Comparison of ENCODE assay signal across 17 cellular contexts in genomic region chr12:74242088-74242487, GRCh38.
DNase-seq lines count a peak whose midpoint lies in the region; ATAC-seq and TF ChIP-seq lines count a peak whose summit lies in the region.
"Had no signal": no experiment of that assay in that cellular context is flagged by ENCODE, and none has a peak within 500 bp of the region (broad histone marks: within the 10 kb centered on the region; RNA-seq: fewer than 3 reads in every experiment).

No MANE protein-coding gene starts in this region.

- H3K4me3 ChIP-seq in osteoblast (ENCODE audit: insufficient read depth, low read length) = no peak overlapping the region
- H3K4me3 ChIP-seq: A549; BLaER1 treated with 17β-estradiol and CSF1 and Interleukin-3, amounts not matched to agents 10 nM and 100 nM had no signal

- H2AFZ ChIP-seq in osteoblast (ENCODE audit: low read length) = no peak overlapping the region

- H3K9me3 Mint-ChIP-seq in WTC11 = peaks cover 35% of the 10 kb centered on the region

- no peak overlapping the region for H3K27ac ChIP-seq in osteoblast (ENCODE audit: low read depth, low read length)
- H3K27ac ChIP-seq: 22Rv1; A549; BLaER1 treated with 17β-estradiol and CSF1 and Interleukin-3, amounts not matched to agents 10 nM and 100 nM; C4-2B had no signal

- H4K20me1 ChIP-seq in osteoblast (ENCODE audit: insufficient read depth, low read length) = no peaks in the 10 kb centered on the region
- H4K20me1 ChIP-seq: BLaER1 treated with 17β-estradiol and CSF1 and Interleukin-3, amounts not matched to agents 10 nM and 100 nM had no signal

- DNase-seq in NCI-H2227 (lab: John Stamatoyannopoulos, UW; ENCODE audit: unreplicated experiment) = peak; percentile 13
- DNase-seq in WTC11 (ENCODE audit: low spot score) = no peak
- DNase-seq in osteoblast (ENCODE audit: insufficient read length, low spot score, missing footprints) = peak; percentile 0
- DNase-seq in NCI-H2196 treated with DMSO at 0.1 percent for 48 hours (lab: John Stamatoyannopoulos, UW; ENCODE audit: unreplicated experiment) = no peak
- DNase-seq: AML-193; Caco-2; Calu3; CD4-positive, alpha-beta T cell; CD8-positive, alpha-beta T cell; DMS79 treated with DMSO at 0.1 percent for 48 hours; GF-D8 had no signal

- no peaks in the 10 kb centered on the region for H3K36me3 ChIP-seq in osteoblast (ENCODE audit: insufficient read depth, low read length)
- H3K36me3 ChIP-seq: BLaER1 treated with 17β-estradiol and CSF1 and Interleukin-3, amounts not matched to agents 10 nM and 100 nM had no signal

- no peak for ATAC-seq in WTC11
- ATAC-seq in GM21390 (IDR thresholded peaks at IDR 0.05; ENCODE audit: unreplicated experiment) = no peak
- ATAC-seq: A549; CD8-positive, alpha-beta T cell had no signal

- H3K36me3 Mint-ChIP-seq in WTC11 = peaks cover 12% of the 10 kb centered on the region
- H3K36me3 Mint-ChIP-seq: CD8-positive, alpha-beta T cell had no signal

- POLR2A ChIA-PET in WTC11 (lab: Charles Lee) = no interaction called here

- H3K9me3 ChIP-seq in osteoblast (ENCODE audit: low read depth, low read length) = no peaks in the 10 kb centered on the region
- H3K9me3 ChIP-seq: Caco-2 had no signal

- H3K27me3 Mint-ChIP-seq in WTC11 (ENCODE audit: low read depth) = no peaks in the 10 kb centered on the region
- H3K27me3 Mint-ChIP-seq: B cell; CD4-positive, alpha-beta T cell had no signal

- no peak overlapping the region for H3K4me2 ChIP-seq in osteoblast (ENCODE audit: insufficient read depth, low read length)
- H3K4me2 ChIP-seq: A549; BLaER1 treated with 17β-estradiol and CSF1 and Interleukin-3, amounts not matched to agents 10 nM and 100 nM had no signal

- CTCF ChIA-PET in WTC11 (lab: Charles Lee) = interaction anchor here (0.7 kb wide), 1 partner anchor 432 kb away, joined by 3 read pairs; no protein-coding TSS in a partner anchor

- TF ChIP-seq CTCF in WTC11 (IDR thresholded peaks at IDR 0.05) (no peak), osteoblast (IDR thresholded peaks at IDR 0.05; ENCODE audit: extremely low read depth, low read depth, low read length) (no peak)

- H3K4me1 Mint-ChIP-seq in WTC11 = peaks cover 8% of the 10 kb centered on the region
- H3K4me1 Mint-ChIP-seq: B cell had no signal

- peak overlapping the region; percentile 17; the same call in 1 of the 2 replicates for H3K27ac Mint-ChIP-seq in WTC11
- H3K27ac Mint-ChIP-seq: B cell; CD4-positive, alpha-beta T cell; CD8-positive, alpha-beta T cell had no signal

- no peaks in the 10 kb centered on the region for H3K4me1 ChIP-seq in osteoblast (ENCODE audit: insufficient read depth, low read length)
- H3K4me1 ChIP-seq: A549; BLaER1 treated with 17β-estradiol and CSF1 and Interleukin-3, amounts not matched to agents 10 nM and 100 nM; Caco-2 had no signal

- H3K27me3 ChIP-seq in osteoblast (ENCODE audit: insufficient read depth, low read length) = no peaks in the 10 kb centered on the region
- H3K27me3 ChIP-seq: BLaER1 treated with 17β-estradiol and CSF1 and Interleukin-3, amounts not matched to agents 10 nM and 100 nM had no signal

- H3K4me3 Mint-ChIP-seq in WTC11 = no peak overlapping the region
- H3K4me3 Mint-ChIP-seq: B cell; CD4-positive, alpha-beta T cell; CD8-positive, alpha-beta T cell had no signal

- H3K79me2 ChIP-seq in osteoblast (ENCODE audit: insufficient read depth, low read length) = no peaks in the 10 kb centered on the region

TF ChIP-seq in WTC11, 78 proteins besides CTCF, POLR2A, EP300 and RAD21:
- TF ChIP-seq ATF3 (CRISPR knock-in tag; conservative IDR thresholded peaks at IDR 0.05) (no peak), JAZF1 (CRISPR knock-in tag; IDR thresholded peaks at IDR 0.05) (no peak), GABPB1 (CRISPR knock-in tag; IDR thresholded peaks at IDR 0.05) (no peak), AFF4 (CRISPR knock-in tag; IDR thresholded peaks at IDR 0.05; ENCODE audit: borderline replicate concordance) (no peak), USF2 (CRISPR knock-in tag; IDR thresholded peaks at IDR 0.05) (no peak), MLX (CRISPR knock-in tag; IDR thresholded peaks at IDR 0.05) (no peak), SP1 (CRISPR knock-in tag; conservative IDR thresholded peaks at IDR 0.05) (no peak), NFATC4 (CRISPR knock-in tag; IDR thresholded peaks at IDR 0.05) (no peak), ZNF416 (CRISPR knock-in tag; IDR thresholded peaks at IDR 0.05) (no peak), MXD4 (CRISPR knock-in tag; IDR thresholded peaks at IDR 0.05; ENCODE audit: borderline replicate concordance) (no peak), IRF2 (CRISPR knock-in tag; IDR thresholded peaks at IDR 0.05; ENCODE audit: borderline replicate concordance, low read depth) (no peak), ELF4 (CRISPR knock-in tag; IDR thresholded peaks at IDR 0.05; ENCODE audit: low read depth) (no peak), STAT6 (CRISPR knock-in tag; conservative IDR thresholded peaks at IDR 0.05; ENCODE audit: low read depth) (no peak), PRRX2 (CRISPR knock-in tag; IDR thresholded peaks at IDR 0.05) (no peak), ZNF423 (CRISPR knock-in tag; IDR thresholded peaks at IDR 0.05) (no peak)

Comparison
In these comparisons a context has a peak if more than half of its experiments do, and no peak if none do; other contexts are left out.
1. DNase-seq: peak in NCI-H2227 (single experiment) and osteoblast (single experiment); none in WTC11 (single experiment) and NCI-H2196 treated with DMSO at 0.1 percent for 48 hours (single experiment).